ENCODE assay signal across 1 cellular context in the genomic region with DNA sequence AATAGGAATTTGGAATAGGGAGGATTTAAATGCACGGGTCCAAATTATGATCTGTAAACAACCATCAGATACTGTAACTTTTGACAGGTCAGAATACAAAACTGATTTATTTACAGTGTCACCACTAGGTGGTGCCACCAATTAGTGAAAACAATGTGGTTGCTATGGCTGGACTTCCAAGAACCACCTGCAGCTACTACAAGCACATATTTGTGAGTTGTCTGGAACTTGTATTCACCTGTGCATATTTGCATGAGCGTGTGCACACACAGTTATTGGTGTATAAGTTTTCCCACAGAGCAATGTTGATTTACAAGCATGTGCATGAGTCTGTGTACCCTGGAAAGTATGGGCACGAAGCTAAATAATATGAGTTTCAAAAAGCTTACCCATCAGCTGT.
TF ChIP-seq lines count a peak whose summit lies in the region.

No MANE protein-coding gene starts in this region.

TF ChIP-seq in WTC11, 78 proteins besides CTCF, POLR2A, EP300 and RAD21 (continued from another document):
- TF ChIP-seq, protein P1, sequence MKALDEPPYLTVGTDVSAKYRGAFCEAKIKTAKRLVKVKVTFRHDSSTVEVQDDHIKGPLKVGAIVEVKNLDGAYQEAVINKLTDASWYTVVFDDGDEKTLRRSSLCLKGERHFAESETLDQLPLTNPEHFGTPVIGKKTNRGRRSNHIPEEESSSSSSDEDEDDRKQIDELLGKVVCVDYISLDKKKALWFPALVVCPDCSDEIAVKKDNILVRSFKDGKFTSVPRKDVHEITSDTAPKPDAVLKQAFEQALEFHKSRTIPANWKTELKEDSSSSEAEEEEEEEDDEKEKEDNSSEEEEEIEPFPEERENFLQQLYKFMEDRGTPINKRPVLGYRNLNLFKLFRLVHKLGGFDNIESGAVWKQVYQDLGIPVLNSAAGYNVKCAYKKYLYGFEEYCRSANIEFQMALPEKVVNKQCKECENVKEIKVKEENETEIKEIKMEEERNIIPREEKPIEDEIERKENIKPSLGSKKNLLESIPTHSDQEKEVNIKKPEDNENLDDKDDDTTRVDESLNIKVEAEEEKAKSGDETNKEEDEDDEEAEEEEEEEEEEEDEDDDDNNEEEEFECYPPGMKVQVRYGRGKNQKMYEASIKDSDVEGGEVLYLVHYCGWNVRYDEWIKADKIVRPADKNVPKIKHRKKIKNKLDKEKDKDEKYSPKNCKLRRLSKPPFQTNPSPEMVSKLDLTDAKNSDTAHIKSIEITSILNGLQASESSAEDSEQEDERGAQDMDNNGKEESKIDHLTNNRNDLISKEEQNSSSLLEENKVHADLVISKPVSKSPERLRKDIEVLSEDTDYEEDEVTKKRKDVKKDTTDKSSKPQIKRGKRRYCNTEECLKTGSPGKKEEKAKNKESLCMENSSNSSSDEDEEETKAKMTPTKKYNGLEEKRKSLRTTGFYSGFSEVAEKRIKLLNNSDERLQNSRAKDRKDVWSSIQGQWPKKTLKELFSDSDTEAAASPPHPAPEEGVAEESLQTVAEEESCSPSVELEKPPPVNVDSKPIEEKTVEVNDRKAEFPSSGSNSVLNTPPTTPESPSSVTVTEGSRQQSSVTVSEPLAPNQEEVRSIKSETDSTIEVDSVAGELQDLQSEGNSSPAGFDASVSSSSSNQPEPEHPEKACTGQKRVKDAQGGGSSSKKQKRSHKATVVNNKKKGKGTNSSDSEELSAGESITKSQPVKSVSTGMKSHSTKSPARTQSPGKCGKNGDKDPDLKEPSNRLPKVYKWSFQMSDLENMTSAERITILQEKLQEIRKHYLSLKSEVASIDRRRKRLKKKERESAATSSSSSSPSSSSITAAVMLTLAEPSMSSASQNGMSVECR (CRISPR knock-in tag; IDR thresholded peaks at IDR 0.05; ENCODE audit: borderline replicate concordance): no peak
TF ChIP-seq in WTC11: peak in this region for 0.
